ENCODE assay signal across 15 cellular contexts in genomic region chr5:133742370-133743036, GRCh38.
DNase-seq lines count a peak whose midpoint lies in the region; ATAC-seq and TF ChIP-seq lines count a peak whose summit lies in the region.
"Had no signal": no experiment of that assay in that cellular context is flagged by ENCODE, and none has a peak within 500 bp of the region (broad histone marks: within the 10 kb centered on the region; RNA-seq: fewer than 3 reads in every experiment).

No MANE protein-coding gene starts in this region.

- H2AFZ ChIP-seq in trophoblast cell (ENCODE audit: insufficient read depth, low read length, poor library complexity): no peak overlapping the region

- no peak for TF ChIP-seq CTCF in GM10266 (IDR thresholded peaks at IDR 0.05; ENCODE audit: control insufficient read depth, insufficient read depth, low read depth, missing control alignments)

- no peak overlapping the region for H4K12ac ChIP-seq in trophoblast cell (ENCODE audit: low read depth, low read length)

- WGBS in trophoblast cell (ENCODE audit: extremely low coverage, insufficient coverage, insufficient read length): no CpG with 5 or more reads among the region's 12 CpGs

- H3K23ac ChIP-seq in trophoblast cell (ENCODE audit: low read length): no peak overlapping the region

- no peaks in the 10 kb centered on the region for H3K27me3 ChIP-seq in trophoblast cell (ENCODE audit: insufficient read depth, low read length)

- no peak overlapping the region for H2AK5ac ChIP-seq in trophoblast cell (ENCODE audit: low read length)

- H4K8ac ChIP-seq in trophoblast cell (ENCODE audit: low read depth, low read length): no peak overlapping the region

- H3K9ac ChIP-seq in trophoblast cell (ENCODE audit: low read length): no peak overlapping the region

- ATAC-seq in HG02678 (IDR thresholded peaks at IDR 0.05; ENCODE audit: unreplicated experiment): peak; percentile 82
- ATAC-seq: SK-N-SH treated with all-trans-retinoic acid at 6 μM for 48 hours had no signal

- H2BK5ac ChIP-seq in trophoblast cell (ENCODE audit: low read depth, low read length, poor library complexity): no peak overlapping the region

- peaks cover 3% of the 10 kb centered on the region for H3K79me1 ChIP-seq in trophoblast cell (ENCODE audit: low read length)

- no peaks in the 10 kb centered on the region for H3K79me2 ChIP-seq in trophoblast cell (ENCODE audit: control insufficient read depth, insufficient read depth, low read length, poor library complexity)

- H4K91ac ChIP-seq in trophoblast cell (ENCODE audit: low read depth, low read length): peak overlapping the region; percentile 2

- H3K4me1 ChIP-seq in trophoblast cell (ENCODE audit: control insufficient read depth in 1 of 2, insufficient read depth in 2 of 2, low read length in 2 of 2): peaks cover 15 to 20% of the 10 kb centered on the region in 2 experiments
- H3K4me1 ChIP-seq: suprapubic skin had no signal

- no peak overlapping the region for H2BK120ac ChIP-seq in trophoblast cell (ENCODE audit: insufficient read depth, low read length, poor library complexity)

- peak overlapping the region; percentile 1 for H2BK12ac ChIP-seq in trophoblast cell (ENCODE audit: low read length)

- H3K36me3 ChIP-seq in trophoblast cell (ENCODE audit: control insufficient read depth in 1 of 2, insufficient read depth in 2 of 2, low read length in 2 of 2): no peaks in the 10 kb centered on the region
- H3K36me3 ChIP-seq: suprapubic skin had no signal

- H3K4me3 ChIP-seq in trophoblast cell (ENCODE audit: low read depth, low read length): no peak overlapping the region
- H3K4me3 ChIP-seq: suprapubic skin had no signal

- H3K18ac ChIP-seq in trophoblast cell (ENCODE audit: low read length): no peak overlapping the region

- H3K4me2 ChIP-seq in trophoblast cell (ENCODE audit: low read length): no peak overlapping the region

- no peak overlapping the region for H3K27ac ChIP-seq in trophoblast cell (ENCODE audit: low read depth, low read length)
- H3K27ac ChIP-seq: C4-2B, suprapubic skin had no signal

- no peak overlapping the region for H3K4ac ChIP-seq in trophoblast cell (ENCODE audit: low read depth, low read length)

- DNase-seq in GM10266 (ENCODE audit: extremely low spot score) (peak; percentile 34), SW480 (ENCODE audit: low spot score) (peak; percentile 72), trophoblast cell (peak; percentile 8 to 24), DMS114 treated with DMSO at 0.1 percent for 48 hours (lab: John Stamatoyannopoulos, UW; ENCODE audit: unreplicated experiment) (no peak), NCI-H748 treated with DMSO at 0.1 percent for 48 hours (lab: John Stamatoyannopoulos, UW) (no peak)
- DNase-seq in activated CD4-positive, CD25-positive, alpha-beta regulatory T cell (lab: John Stamatoyannopoulos, UW): no peak
- DNase-seq in activated CD4-positive, alpha-beta T cell treated with anti-CD3 and anti-CD28 coated beads for 48 hours: no peak
- DNase-seq: activated CD4-positive, alpha-beta memory T cell treated with anti-CD3 and anti-CD28 coated beads for 36 hours; effector CD8-positive, alpha-beta T cell; NCI-H187; NCI-H510A had no signal

- peak overlapping the region; percentile 7 for H3K14ac ChIP-seq in trophoblast cell (ENCODE audit: low read length)

- H3K9me3 ChIP-seq in trophoblast cell (ENCODE audit: insufficient read depth, low read depth, low read length): peaks cover 2% of the 10 kb centered on the region
- H3K9me3 ChIP-seq: suprapubic skin had no signal

Comparison
In these comparisons a context has a peak if more than half of its experiments do, and no peak if none do; other contexts are left out.
1. DNase-seq: peak in GM10266 (single experiment), SW480 (single experiment) and trophoblast cell (2 of 2); none in activated CD4-positive, CD25-positive, alpha-beta regulatory T cell (0 of 4), DMS114 treated with DMSO at 0.1 percent for 48 hours (single experiment), NCI-H748 treated with DMSO at 0.1 percent for 48 hours (single experiment) and activated CD4-positive, alpha-beta T cell treated with anti-CD3 and anti-CD28 coated beads for 48 hours (single experiment).